13 cellular contexts compared by ENCODE assay signal in the genomic region with DNA sequence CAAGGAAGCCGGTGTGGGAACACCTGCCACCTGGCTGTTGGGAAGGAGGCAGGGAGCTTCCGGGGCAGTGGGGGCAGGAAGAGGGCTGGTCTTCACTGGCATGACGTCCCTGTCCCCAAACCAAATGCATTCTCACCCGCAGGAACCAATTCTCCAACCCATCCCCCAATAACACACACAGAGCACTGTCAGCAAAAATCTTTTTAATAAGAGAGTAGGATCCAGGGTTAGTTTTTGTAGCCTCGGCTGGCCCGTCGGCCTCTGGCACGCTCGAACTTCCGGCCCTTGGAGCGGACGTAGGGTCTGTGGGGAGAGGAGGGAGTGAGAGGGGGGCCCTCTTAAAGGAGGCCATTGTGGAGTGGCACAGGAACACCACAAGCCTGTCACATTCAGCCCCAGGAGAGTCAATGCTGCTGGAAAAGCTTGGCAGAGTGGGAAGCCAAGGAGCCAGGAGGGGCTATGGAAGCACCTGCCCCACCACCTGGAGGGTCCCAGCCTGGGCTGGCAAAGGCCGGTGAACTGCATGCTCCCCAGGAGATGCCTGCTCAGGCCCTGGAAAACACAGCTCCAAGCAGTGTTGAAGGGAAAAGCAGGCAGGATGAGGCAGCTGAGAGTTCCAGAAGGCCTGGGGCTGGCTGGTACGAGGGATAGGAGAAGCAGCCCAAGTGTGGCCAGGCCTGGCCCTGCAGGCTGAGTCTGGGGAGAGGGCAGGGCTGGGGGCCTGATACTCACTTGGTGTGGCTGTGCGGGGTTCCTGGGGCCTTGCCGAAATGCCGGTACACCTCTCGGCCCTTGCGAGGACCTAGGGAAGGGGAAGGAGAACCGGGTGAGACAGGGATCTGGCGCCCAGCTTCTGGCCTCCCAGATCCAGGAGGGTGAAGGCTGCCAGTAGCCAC. TPM values are rescaled to one million over a fixed set of nuclear protein-coding genes. Genes with fewer than 3 reads are reported as not detected.
DNase-seq lines count a peak whose midpoint lies in the region; ATAC-seq, FAIRE-seq and TF ChIP-seq lines count a peak whose summit lies in the region.
"Had no signal": no experiment of that assay in that cellular context is flagged by ENCODE, and none has a peak within 500 bp of the region (broad histone marks: within the 10 kb centered on the region; RNA-seq: fewer than 3 reads in every experiment).

No MANE protein-coding gene starts in this region.

- TF ChIP-seq POLR2A in A549 (IDR thresholded peaks at IDR 0.05; ENCODE audit: low read length) (no peak), HCT116 (IDR thresholded peaks at IDR 0.05; ENCODE audit: borderline replicate concordance, extremely low read depth, insufficient read depth, insufficient read length) (no peak)

- no peak for DNase-seq in A549 (ENCODE audit: low read depth in 1 of 2, low spot score in 1 of 2)
- no peak for DNase-seq in HCT116 (ENCODE audit: low read depth, low spot score)
- no peak for DNase-seq in astrocyte (ENCODE audit: low read depth)
- no peak for DNase-seq in mesendoderm
- DNase-seq in AG20443 (ENCODE audit: low spot score), result no peak
- no peak for DNase-seq in SKM-1 (lab: John Stamatoyannopoulos, UW; ENCODE audit: unreplicated experiment)
- no peak for DNase-seq in GM10248 (ENCODE audit: extremely low spot score)
- DNase-seq: CD4-positive, CD25-positive, alpha-beta regulatory T cell; Kasumi-1; T-helper 9 cell had no signal

- peak overlapping the region; percentile 72 for H3K27ac Mint-ChIP-seq in astrocyte (ENCODE audit: unreplicated experiment)

- peaks cover 11% of the 10 kb centered on the region for H3K79me1 ChIP-seq in mesendoderm (ENCODE audit: low read length)

- no peak overlapping the region for H4K5ac ChIP-seq in mesendoderm (ENCODE audit: low read length)

- H4K8ac ChIP-seq in mesendoderm (ENCODE audit: low read depth, low read length), result no peak overlapping the region

- H2BK120ac ChIP-seq in mesendoderm (ENCODE audit: low read depth, low read length), result no peak overlapping the region

- TF ChIP-seq CTCF in A549 (IDR thresholded peaks at IDR 0.05) (no peak), HCT116 (IDR thresholded peaks at IDR 0.05 in 2 of 3, conservative IDR thresholded peaks at IDR 0.05 in 1 of 3; ENCODE audit: borderline replicate concordance in 1 of 3, insufficient read depth in 1 of 3, low read depth in 2 of 3, low read length in 2 of 3) (peak in 1 of 3 experiments; percentile 17; a peak in 1 of 6 replicates), astrocyte (IDR thresholded peaks at IDR 0.05; ENCODE audit: insufficient read depth, low read depth, low read length) (no peak), GM10248 (IDR thresholded peaks at IDR 0.05; ENCODE audit: control extremely low read depth, extremely low read depth, low read depth, missing control alignments) (no peak)

- H3K9me2 ChIP-seq in HCT116 (ENCODE audit: insufficient read depth), result no peaks in the 10 kb centered on the region

- H3K4ac ChIP-seq in mesendoderm (ENCODE audit: low read depth, low read length), result no peak overlapping the region

- H2AK5ac ChIP-seq in mesendoderm (ENCODE audit: low read length), result no peak overlapping the region

- TF ChIP-seq RAD21 in A549 (conservative IDR thresholded peaks at IDR 0.05 in 1 of 2, IDR thresholded peaks at IDR 0.05 in 1 of 2), result no peak
- no peak for TF ChIP-seq RAD21 in HCT116 (IDR thresholded peaks at IDR 0.05; ENCODE audit: low read depth)

- H3K18ac ChIP-seq in mesendoderm (ENCODE audit: low read length), result no peak overlapping the region

- CTCF ChIA-PET in A549 (lab: Yijun Ruan, JAX) (interaction anchor here (1.1 to 18.9 kb wide), 7 partner anchors 9 to 344 kb away, joined by 3 to 396 read pairs (median 5); partner anchors contain the start of gene KDELR1), HCT116 (lab: Charles Lee) (no interaction called here), GM10248 (lab: Yijun Ruan, JAX) (interaction anchor here (1.3 to 3.7 kb wide), 2 partner anchors 9 to 27 kb away, joined by 3 to 15 read pairs; no protein-coding TSS in a partner anchor)

- ATAC-seq in A549, result no peak
- no peak for ATAC-seq in HCT116
- ATAC-seq in GM21619 (IDR thresholded peaks at IDR 0.05; ENCODE audit: unreplicated experiment), result no peak

- no peak overlapping the region for H2BK15ac ChIP-seq in mesendoderm (replicated peaks; ENCODE audit: low read depth)

- peaks cover 44% of the 10 kb centered on the region for H3K79me2 ChIP-seq in HCT116 (ENCODE audit: insufficient read depth, low read length)
- peaks cover 48% of the 10 kb centered on the region for H3K79me2 ChIP-seq in astrocyte (ENCODE audit: insufficient read depth, low read length)
- peaks cover 33% of the 10 kb centered on the region for H3K79me2 ChIP-seq in mesendoderm (ENCODE audit: control insufficient read depth, insufficient read depth, low read length)

- no TSS peak for BruUV-seq in HCT116 (replicated peaks; lab: Mats Ljungman, UMichigan)

- H4K20me1 ChIP-seq in HCT116 (ENCODE audit: insufficient read depth) (peaks cover 34% of the 10 kb centered on the region; the same call in 1 of the 2 replicates), astrocyte (ENCODE audit: insufficient read depth, low read length) (peaks cover 52% of the 10 kb centered on the region)

- H3K27me3 Mint-ChIP-seq in astrocyte (ENCODE audit: low read depth, unreplicated experiment), result no peaks in the 10 kb centered on the region
- H3K27me3 Mint-ChIP-seq: CD4-positive, CD25-positive, alpha-beta regulatory T cell had no signal

- H3K27me3 ChIP-seq in HCT116 (ENCODE audit: insufficient read depth, low read length), result no peaks in the 10 kb centered on the region
- H3K27me3 ChIP-seq in astrocyte (ENCODE audit: insufficient read depth, low read length), result no peaks in the 10 kb centered on the region
- H3K27me3 ChIP-seq in mesendoderm (ENCODE audit: insufficient read depth, low read length, poor library complexity), result no peaks in the 10 kb centered on the region

- RAD21 ChIA-PET in HCT116 (lab: Charles Lee; ENCODE audit: low non-redundant PET in 1 of 2, low total read pairs in 2 of 2, uncharacterized antibody in 2 of 2, unreplicated experiment in 2 of 2), result no interaction called here

- no peaks in the 10 kb centered on the region for H3K9me3 ChIP-seq in A549
- no peaks in the 10 kb centered on the region for H3K9me3 ChIP-seq in HCT116 (ENCODE audit: control insufficient read depth in 1 of 2, insufficient read depth in 1 of 2, low read depth in 1 of 2, low read length in 2 of 2)
- H3K9me3 ChIP-seq in astrocyte (ENCODE audit: insufficient read depth, low read depth, low read length), result no peaks in the 10 kb centered on the region

- peak overlapping the region; percentile 99 for H3K4me3 Mint-ChIP-seq in astrocyte (ENCODE audit: unreplicated experiment)

- intact Hi-C loops in HCT116 (cut with micrococcal nuclease), result no loop called here

- H3K9ac ChIP-seq in HCT116 (ENCODE audit: low read length) (peak overlapping the region; percentile 99), astrocyte (ENCODE audit: low read length) (peak overlapping the region; percentile 99), mesendoderm (ENCODE audit: low read length) (peak overlapping the region; percentile 40)

- H3K36me3 Mint-ChIP-seq in astrocyte (ENCODE audit: low read depth, unreplicated experiment), result peaks cover 16% of the 10 kb centered on the region

- peaks cover 20 to 37% of the 10 kb centered on the region in 2 experiments for H3K36me3 ChIP-seq in HCT116 (ENCODE audit: control insufficient read depth in 1 of 2, insufficient read depth in 2 of 2, low read length in 2 of 2)
- H3K36me3 ChIP-seq in astrocyte (ENCODE audit: insufficient read depth, low read length), result peaks cover 21% of the 10 kb centered on the region
- H3K36me3 ChIP-seq in mesendoderm (ENCODE audit: control insufficient read depth, insufficient read depth, low read length), result peaks cover 26% of the 10 kb centered on the region

- H3K4me2 ChIP-seq in A549, result peak overlapping the region; percentile 92
- H3K4me2 ChIP-seq in HCT116 (ENCODE audit: low read length), result peak overlapping the region; percentile 87
- H3K4me2 ChIP-seq in astrocyte (ENCODE audit: low read length), result peak overlapping the region; percentile 93
- no peak overlapping the region for H3K4me2 ChIP-seq in mesendoderm (ENCODE audit: low read length)

- FAIRE-seq in A549 (lab: Jason Lieb, UNC), result no peak
- no peak for FAIRE-seq in astrocyte (lab: Jason Lieb, UNC)

- H3K9me3 Mint-ChIP-seq in astrocyte (ENCODE audit: unreplicated experiment), result no peaks in the 10 kb centered on the region
- H3K9me3 Mint-ChIP-seq: CD4-positive, CD25-positive, alpha-beta regulatory T cell had no signal

- peaks cover 29% of the 10 kb centered on the region for H3K4me1 Mint-ChIP-seq in astrocyte (ENCODE audit: low read depth, unreplicated experiment)

- H3K4me3 ChIP-seq in A549 (no peak overlapping the region), HCT116 (replicated peaks in 1 of 2; ENCODE audit: low read depth in 1 of 2, low read length in 2 of 2) (peak overlapping the region; percentile 23 to 37), astrocyte (ENCODE audit: insufficient read depth, low read depth, low read length) (no peak overlapping the region), mesendoderm (ENCODE audit: low read length) (no peak overlapping the region)

- H3K23ac ChIP-seq in mesendoderm (ENCODE audit: low read length), result no peak overlapping the region

- POLR2A ChIA-PET in A549 (lab: Yijun Ruan, JAX), result interaction anchor here (0.6 to 0.9 kb wide), 3 partner anchors 8 to 220 kb away, joined by 3 read pairs; no protein-coding TSS in a partner anchor
- POLR2A ChIA-PET in HCT116 (lab: Charles Lee), result interaction anchor here (0.6 to 1.9 kb wide), 3 partner anchors 9 to 122 kb away, joined by 3 to 7 read pairs (median 3); no protein-coding TSS in a partner anchor
- POLR2A ChIA-PET in GM10248 (lab: Yijun Ruan, JAX), result interaction anchor here (1.3 kb wide), 1 partner anchor 9 kb away, joined by 5 read pairs; no protein-coding TSS in a partner anchor

- H2BK5ac ChIP-seq in mesendoderm (ENCODE audit: low read length), result no peak overlapping the region

- H3K4me1 ChIP-seq in A549 (peaks cover 43% of the 10 kb centered on the region), HCT116 (ENCODE audit: control insufficient read depth in 1 of 2, insufficient read depth in 2 of 2, low read length in 2 of 2) (peaks cover 33 to 51% of the 10 kb centered on the region in 2 experiments), astrocyte (ENCODE audit: insufficient read depth, low read length) (peaks cover 38% of the 10 kb centered on the region), mesendoderm (ENCODE audit: control insufficient read depth, low read depth, low read length) (peaks cover 11% of the 10 kb centered on the region)

- H2AFZ ChIP-seq in HCT116 (ENCODE audit: low read depth, low read length, poor library complexity, severe bottlenecking) (no peak overlapping the region), astrocyte (ENCODE audit: low read depth, low read length) (no peak overlapping the region)

- H3K56ac ChIP-seq in mesendoderm (ENCODE audit: low read length), result peak overlapping the region; percentile 65

- H3K27ac ChIP-seq in A549 (peak overlapping the region in 1 of 2 experiments; percentile 90; a peak in 4 of 6 replicates), HCT116 (ENCODE audit: low read depth, low read length) (peak overlapping the region; percentile 86), astrocyte (ENCODE audit: low read depth, low read length) (no peak overlapping the region), mesendoderm (ENCODE audit: low read depth, low read length) (peak overlapping the region; percentile 71)

- TF ChIP-seq EP300 in A549 (IDR thresholded peaks at IDR 0.05), result no peak

- WGBS in A549 (ENCODE audit: missing lambda C conversion rate), result 68% methylated on average over 21 of the region's 21 CpGs
- WGBS in mesendoderm (ENCODE audit: extremely low coverage, insufficient coverage, low lambda C conversion rate), result no CpG with 5 or more reads among the region's 21 CpGs

RNA-seq across cellular contexts. Expression of gene FAM83E, which starts 0.5 kb away (rescaled TPM):
- 0.16 and 0.45 TPM in 2 replicates for polyA plus RNA-seq in A549 (2011; rRNA removed)
- polyA plus RNA-seq in A549 (2012; cell fraction: cytosol; rRNA removed), result 0.13 and 0.25 TPM in 2 replicates
- 0.29 and 0.73 TPM in 2 replicates for polyA plus RNA-seq in A549 (2012; cell fraction: nucleus; rRNA removed)
- polyA plus RNA-seq in A549 (2017; fragmentation: RNase III; extraction: RNeasy Plus Mini Kit Qiagen cat#74134 plus additional on column Dnase treatment), result 0.24 to 0.45 TPM (median 0.41 TPM) in 3 replicates
- 0.45 and 0.73 TPM in 2 replicates for polyA minus RNA-seq in A549 (2011; rRNA and poly(A)+ RNA removed)
- total RNA-seq in HCT116 (2021; ENCODE audit: unreplicated experiment), result 6.8 TPM
- 1.9 and 3.1 TPM in 2 replicates for polyA plus RNA-seq in HCT116 (2012)
- total RNA-seq in astrocyte, result 1.3 and 1.7 TPM in 2 replicates
- 1.4 TPM for polyA plus RNA-seq in mesendoderm (2013, experiment 1 of 2)
- polyA plus RNA-seq in mesendoderm (2013, experiment 2 of 2), result 1.7 TPM

RNA-seq across cellular contexts. Expression of gene RPL18, which starts 3.6 kb away (rescaled TPM):
- 1,390 and 1,780 TPM in 2 replicates for polyA plus RNA-seq in A549 (2011; rRNA removed)
- polyA plus RNA-seq in A549 (2012; cell fraction: cytosol; rRNA removed), result 2,689 and 2,957 TPM in 2 replicates
- polyA plus RNA-seq in A549 (2012; cell fraction: nucleus; rRNA removed), result 2,348 and 2,474 TPM in 2 replicates
- 2,568 to 2,696 TPM (median 2,647 TPM) in 3 replicates for polyA plus RNA-seq in A549 (2017; fragmentation: RNase III; extraction: RNeasy Plus Mini Kit Qiagen cat#74134 plus additional on column Dnase treatment)
- polyA minus RNA-seq in A549 (2011; rRNA and poly(A)+ RNA removed), result 793 and 1,174 TPM in 2 replicates
- total RNA-seq in HCT116 (2021; ENCODE audit: unreplicated experiment), result 2,006 TPM
- 3,599 and 4,255 TPM in 2 replicates for polyA plus RNA-seq in HCT116 (2012)
- 1,046 and 1,102 TPM in 2 replicates for total RNA-seq in astrocyte
- 1,890 TPM for polyA plus RNA-seq in mesendoderm (2013, experiment 1 of 2)
- polyA plus RNA-seq in mesendoderm (2013, experiment 2 of 2), result 1,896 TPM

RNA-seq across cellular contexts. Expression of gene SPHK2, which starts 3.9 kb away (rescaled TPM):
- polyA plus RNA-seq in A549 (2011; rRNA removed) (5.5 and 6.1 TPM in 2 replicates), A549 (2017; fragmentation: RNase III; extraction: RNeasy Plus Mini Kit Qiagen cat#74134 plus additional on column Dnase treatment) (14.7 to 18.3 TPM (median 17.1 TPM) in 3 replicates)
- 13.7 and 18.6 TPM in 2 replicates for polyA plus RNA-seq in A549 (2012; cell fraction: cytosol; rRNA removed)
- polyA plus RNA-seq in A549 (2012; cell fraction: nucleus; rRNA removed), result 37.8 and 64.1 TPM in 2 replicates
- polyA minus RNA-seq in A549 (2011; rRNA and poly(A)+ RNA removed), result 8.5 and 10.8 TPM in 2 replicates
- total RNA-seq in HCT116 (2021; ENCODE audit: unreplicated experiment) (19.9 TPM), astrocyte (25.4 and 29.4 TPM in 2 replicates)
- 5.9 and 6.9 TPM in 2 replicates for polyA plus RNA-seq in HCT116 (2012)
- 19.4 TPM for polyA plus RNA-seq in mesendoderm (2013, experiment 1 of 2)
- polyA plus RNA-seq in mesendoderm (2013, experiment 2 of 2), result 20.6 TPM

RNA-seq across cellular contexts. Expression of gene SPACA4, which starts 8.9 kb away (rescaled TPM):
- polyA plus RNA-seq in A549 (2011; rRNA removed), result 0.08 and 0.09 TPM in 2 replicates
- 0.08 and 0.16 TPM in 2 replicates for polyA plus RNA-seq in A549 (2012; cell fraction: cytosol; rRNA removed)
- 0.24 and 0.60 TPM in 2 replicates for polyA plus RNA-seq in A549 (2012; cell fraction: nucleus; rRNA removed)
- 0.12 to 0.13 TPM in 2 of 3 replicates, not detected in the other for polyA plus RNA-seq in A549 (2017; fragmentation: RNase III; extraction: RNeasy Plus Mini Kit Qiagen cat#74134 plus additional on column Dnase treatment)
- polyA minus RNA-seq in A549 (2011; rRNA and poly(A)+ RNA removed), result 0.39 TPM in 1 of 2 replicates, not detected in the other
- total RNA-seq in HCT116 (2021; ENCODE audit: unreplicated experiment), result not detected
- 0.31 and 0.35 TPM in 2 replicates for polyA plus RNA-seq in HCT116 (2012)
- total RNA-seq in astrocyte, result not detected in 2 replicates
- not detected for polyA plus RNA-seq in mesendoderm (2013, experiment 1 of 2)
- not detected for polyA plus RNA-seq in mesendoderm (2013, experiment 2 of 2)
- total RNA-seq: CD4-positive, CD25-positive, alpha-beta regulatory T cell; kidney epithelial cell had no signal
- polyA plus RNA-seq: adipose tissue had no signal

RNA-seq across cellular contexts. Expression of gene DBP, which starts 21.8 kb away (rescaled TPM):
- polyA plus RNA-seq in A549 (2011; rRNA removed) (1.8 and 2.5 TPM in 2 replicates), A549 (2017; fragmentation: RNase III; extraction: RNeasy Plus Mini Kit Qiagen cat#74134 plus additional on column Dnase treatment) (3.8 to 5.5 TPM (median 4.1 TPM) in 3 replicates)
- 3.3 and 3.6 TPM in 2 replicates for polyA plus RNA-seq in A549 (2012; cell fraction: cytosol; rRNA removed)
- 2.1 and 2.5 TPM in 2 replicates for polyA plus RNA-seq in A549 (2012; cell fraction: nucleus; rRNA removed)
- polyA minus RNA-seq in A549 (2011; rRNA and poly(A)+ RNA removed), result 2.2 and 3.9 TPM in 2 replicates
- total RNA-seq in HCT116 (2021; ENCODE audit: unreplicated experiment) (45.9 TPM), astrocyte (1.2 and 1.5 TPM in 2 replicates)
- polyA plus RNA-seq in HCT116 (2012), result 74.3 and 81.3 TPM in 2 replicates
- 2.0 TPM for polyA plus RNA-seq in mesendoderm (2013, experiment 1 of 2)
- 1.9 TPM for polyA plus RNA-seq in mesendoderm (2013, experiment 2 of 2)

Comparison
In these comparisons a context has a peak if more than half of its experiments do, and no peak if none do; other contexts are left out.
1. H3K4me3 ChIP-seq: peak in HCT116 (2 of 2); none in A549 (single experiment), astrocyte (single experiment) and mesendoderm (single experiment).
2. H3K9ac ChIP-seq: peak in every context shown above with its lines; median percentile 99 in HCT116; 99 in astrocyte; 40 in mesendoderm.